22 cellular contexts compared by ENCODE assay signal in genomic region chr2:18790465-18791171, GRCh38.
"Had no signal": no experiment of that assay in that cellular context is flagged by ENCODE, and none has a peak within 500 bp of the region (broad histone marks: within the 10 kb centered on the region; RNA-seq: fewer than 3 reads in every experiment).

No MANE protein-coding gene starts in this region.

- H3K9me3 ChIP-seq: spleen, thyroid gland, upper lobe of right lung had no signal

- H3K4me1 Mint-ChIP-seq: activated B cell treated with CpG ODN at 0.5 μM for 24 hours; activated CD4-positive, alpha-beta T cell treated with anti-CD3 and anti-CD28 coated beads for 36 hours; activated T-helper 17 cell treated with anti-CD3 and anti-CD28 coated beads, Interleukin-2, amount 50 U/mL, for 72 hours had no signal

- DNase-seq: activated B cell treated with CpG ODN at 0.5 μM for 24 hours; activated CD4-positive, alpha-beta T cell treated with anti-CD3 and anti-CD28 coated beads for 36 hours; activated CD4-positive, alpha-beta T cell treated with anti-CD3 and anti-CD28 coated beads, Interleukin-2, amount 50 U/mL, for 4 hours; activated CD8-positive, alpha-beta memory T cell treated with anti-CD3 and anti-CD28 coated beads for 24 hours; activated CD8-positive, alpha-beta memory T cell treated with anti-CD3 and anti-CD28 coated beads, Interleukin-2, amount 50 U/mL, for 4 hours; activated T-cell treated with anti-CD3 and anti-CD28 coated beads, Interleukin-2, amount 50 U/mL, for 24 hours; aorta; foreskin melanocyte; glutamatergic neuron; left ventricle myocardium superior; spleen; stimulated activated CD4-positive, alpha-beta T cell treated with anti-CD3 and anti-CD28 coated beads, Interleukin-4, amount 100 ng/mL, for 24 hours; stimulated activated naive CD8-positive, alpha-beta T cell treated with anti-CD3 and anti-CD28 coated beads, Interleukin-15, Interleukin-2, amounts not matched to agents 100 U/mL and 50 U/mL, for 24 hours; T1000; upper lobe of right lung had no signal

- H3K27ac ChIP-seq: epithelial cell of prostate, spleen, thyroid gland, upper lobe of right lung had no signal

- H3K36me3 ChIP-seq: spleen, thyroid gland, upper lobe of right lung had no signal

- H3K4me3 Mint-ChIP-seq: activated B cell treated with CpG ODN at 0.5 μM for 24 hours; activated CD4-positive, alpha-beta T cell treated with anti-CD3 and anti-CD28 coated beads for 36 hours; activated T-cell treated with anti-CD3 and anti-CD28 coated beads, Interleukin-2, amount 50 U/mL, for 24 hours; activated T-helper 17 cell treated with anti-CD3 and anti-CD28 coated beads, Interleukin-2, amount 50 U/mL, for 72 hours; brain; natural killer cell treated with Interleukin-12 subunit alpha and Interleukin-12 subunit beta and Interleukin-15 and Interleukin-18, amount 100 ng/mL, for 72 hours; T-helper 1 cell treated with Interleukin-12 subunit alpha and Interleukin-12 subunit beta and Interleukin-4 antibody, amounts not matched to agents 30 μg/mL and 1 μg/mL, for 36 hours had no signal

- H3K27me3 ChIP-seq: spleen, thyroid gland, upper lobe of right lung had no signal

- ATAC-seq: activated CD4-positive, alpha-beta T cell treated with anti-CD3 and anti-CD28 coated beads for 36 hours; activated naive CD4-positive, alpha-beta T cell treated with anti-CD3 and anti-CD28 coated beads, Interleukin-2, amount 50 U/mL, for 72 hours; activated T-helper 17 cell treated with anti-CD3 and anti-CD28 coated beads, Interleukin-2, amount 50 U/mL, for 72 hours; left ventricle myocardium superior; natural killer cell treated with Interleukin-12 subunit alpha and Interleukin-12 subunit beta and Interleukin-15 and Interleukin-18, amount 100 ng/mL, for 72 hours; stimulated activated naive CD8-positive, alpha-beta T cell treated with anti-CD3 and anti-CD28 coated beads, Interleukin-15, Interleukin-2, amounts not matched to agents 100 U/mL and 50 U/mL, for 24 hours; upper lobe of right lung had no signal

- H3K27me3 Mint-ChIP-seq: activated B cell treated with CpG ODN at 0.5 μM for 24 hours; activated CD4-positive, alpha-beta T cell treated with anti-CD3 and anti-CD28 coated beads for 36 hours; activated T-cell treated with anti-CD3 and anti-CD28 coated beads, Interleukin-2, amount 50 U/mL, for 24 hours; activated T-helper 17 cell treated with anti-CD3 and anti-CD28 coated beads, Interleukin-2, amount 50 U/mL, for 72 hours; natural killer cell treated with Interleukin-12 subunit alpha and Interleukin-12 subunit beta and Interleukin-15 and Interleukin-18, amount 100 ng/mL, for 72 hours had no signal

- H3K9me3 Mint-ChIP-seq: activated B cell treated with CpG ODN at 0.5 μM for 24 hours; activated T-cell treated with anti-CD3 and anti-CD28 coated beads, Interleukin-2, amount 50 U/mL, for 24 hours; T-helper 1 cell treated with Interleukin-12 subunit alpha and Interleukin-12 subunit beta and Interleukin-4 antibody, amounts not matched to agents 30 μg/mL and 1 μg/mL, for 36 hours had no signal

- H3K27ac Mint-ChIP-seq: activated B cell treated with CpG ODN at 0.5 μM for 24 hours; activated CD4-positive, alpha-beta T cell treated with anti-CD3 and anti-CD28 coated beads for 36 hours; activated naive CD4-positive, alpha-beta T cell treated with anti-CD3 and anti-CD28 coated beads, Interleukin-2, amount 50 U/mL, for 72 hours; activated T-cell treated with anti-CD3 and anti-CD28 coated beads, Interleukin-2, amount 50 U/mL, for 24 hours; activated T-helper 17 cell treated with anti-CD3 and anti-CD28 coated beads, Interleukin-2, amount 50 U/mL, for 72 hours; brain; natural killer cell treated with Interleukin-12 subunit alpha and Interleukin-12 subunit beta and Interleukin-15 and Interleukin-18, amount 100 ng/mL, for 72 hours; T-helper 1 cell treated with Interleukin-12 subunit alpha and Interleukin-12 subunit beta and Interleukin-4 antibody, amounts not matched to agents 30 μg/mL and 1 μg/mL, for 36 hours had no signal

- H3K4me3 ChIP-seq: spleen, thyroid gland, upper lobe of right lung had no signal

- H3K36me3 Mint-ChIP-seq: brain had no signal

- H3K4me1 ChIP-seq: upper lobe of right lung had no signal
